Comparison of ENCODE assay signal across 8 cellular contexts in genomic region chr6:108589244-108589730, GRCh38. TPM values are rescaled to one million over a fixed set of nuclear protein-coding genes. Genes with fewer than 3 reads are reported as not detected.
DNase-seq lines count a peak whose midpoint lies in the region; ATAC-seq and TF ChIP-seq lines count a peak whose summit lies in the region.

No MANE protein-coding gene starts in this region.

- peaks cover 91% of the 10 kb centered on the region for H4K20me1 ChIP-seq in smooth muscle cell (ENCODE audit: low read depth)

- peak overlapping the region; percentile 1 for H3K9ac ChIP-seq in smooth muscle cell (ENCODE audit: low read depth)

- no peaks in the 10 kb centered on the region for H3K9me3 ChIP-seq in smooth muscle cell (replicated peaks; ENCODE audit: low read depth)

- H3K27me3 ChIP-seq in layer of hippocampus (ENCODE audit: control insufficient read depth, insufficient read depth, low read length), result no peaks in the 10 kb centered on the region
- H3K27me3 ChIP-seq in smooth muscle cell (ENCODE audit: low read depth), result no peaks in the 10 kb centered on the region

- 19% methylated on average over 6 of the region's 6 CpGs for WGBS in smooth muscle cell (ENCODE audit: low lambda C conversion rate)

- H3K36me3 ChIP-seq in smooth muscle cell (ENCODE audit: low read depth), result no peaks in the 10 kb centered on the region

- peaks cover 54% of the 10 kb centered on the region for H3K4me1 ChIP-seq in smooth muscle cell (ENCODE audit: low read depth)

- TF ChIP-seq CTCF in GM20000 (IDR thresholded peaks at IDR 0.05; ENCODE audit: extremely low read depth, missing control alignments), result no peak
- TF ChIP-seq CTCF in choroid plexus epithelial cell (conservative IDR thresholded peaks at IDR 0.05; ENCODE audit: low read depth, low read length), result no peak
- no peak for TF ChIP-seq CTCF in smooth muscle cell (IDR thresholded peaks at IDR 0.05; ENCODE audit: borderline replicate concordance, insufficient read depth, poor library complexity, severe bottlenecking)

- no peak overlapping the region for H2AFZ ChIP-seq in smooth muscle cell (ENCODE audit: low read depth)

- H3K4me3 ChIP-seq in choroid plexus epithelial cell (ENCODE audit: low read depth, low read length) (no peak overlapping the region), smooth muscle cell (no peak overlapping the region)

- peak overlapping the region; percentile 80 for H3K4me2 ChIP-seq in smooth muscle cell

- H3K27ac ChIP-seq in layer of hippocampus (ENCODE audit: low read depth, low read length) (peak overlapping the region; percentile 83), smooth muscle cell (ENCODE audit: low read depth) (peak overlapping the region; percentile 90)

- H3K79me2 ChIP-seq in smooth muscle cell (ENCODE audit: low read depth), result peaks cover 78% of the 10 kb centered on the region

- H3F3A ChIP-seq in smooth muscle cell (ENCODE audit: low read depth), result peaks cover 50% of the 10 kb centered on the region

- no peak for ATAC-seq in HG03108 (IDR thresholded peaks at IDR 0.05; ENCODE audit: unreplicated experiment)

- DNase-seq in GM20000 (ENCODE audit: low spot score) (peak; percentile 22), NCI-H2227 treated with DMSO at 0.1 percent for 48 hours (lab: John Stamatoyannopoulos, UW) (peak; percentile 9), choroid plexus epithelial cell (ENCODE audit: low read depth) (peak; percentile 79), smooth muscle cell (lab: John Stamatoyannopoulos, UW; ENCODE audit: unreplicated experiment) (no peak), NCI-H187 treated with DMSO at 0.1 percent for 48 hours (lab: John Stamatoyannopoulos, UW) (no peak), NCI-H1105 treated with DMSO at 0.1 percent for 48 hours (lab: John Stamatoyannopoulos, UW) (no peak)

RNA-seq across cellular contexts. Expression of gene FOXO3, which starts 28.6 kb away (rescaled TPM):
- total RNA-seq in smooth muscle cell, result 36.2 and 40.3 TPM in 2 replicates
- 34.7 and 35.9 TPM in 2 replicates for polyA plus RNA-seq in smooth muscle cell

Comparison
In these comparisons a context has a peak if more than half of its experiments do, and no peak if none do; other contexts are left out.
1. DNase-seq: peak in GM20000 (single experiment), NCI-H2227 treated with DMSO at 0.1 percent for 48 hours (single experiment) and choroid plexus epithelial cell (single experiment); none in smooth muscle cell (single experiment), NCI-H187 treated with DMSO at 0.1 percent for 48 hours (single experiment) and NCI-H1105 treated with DMSO at 0.1 percent for 48 hours (single experiment).